8 cellular contexts compared by ENCODE assay signal in the genomic region with DNA sequence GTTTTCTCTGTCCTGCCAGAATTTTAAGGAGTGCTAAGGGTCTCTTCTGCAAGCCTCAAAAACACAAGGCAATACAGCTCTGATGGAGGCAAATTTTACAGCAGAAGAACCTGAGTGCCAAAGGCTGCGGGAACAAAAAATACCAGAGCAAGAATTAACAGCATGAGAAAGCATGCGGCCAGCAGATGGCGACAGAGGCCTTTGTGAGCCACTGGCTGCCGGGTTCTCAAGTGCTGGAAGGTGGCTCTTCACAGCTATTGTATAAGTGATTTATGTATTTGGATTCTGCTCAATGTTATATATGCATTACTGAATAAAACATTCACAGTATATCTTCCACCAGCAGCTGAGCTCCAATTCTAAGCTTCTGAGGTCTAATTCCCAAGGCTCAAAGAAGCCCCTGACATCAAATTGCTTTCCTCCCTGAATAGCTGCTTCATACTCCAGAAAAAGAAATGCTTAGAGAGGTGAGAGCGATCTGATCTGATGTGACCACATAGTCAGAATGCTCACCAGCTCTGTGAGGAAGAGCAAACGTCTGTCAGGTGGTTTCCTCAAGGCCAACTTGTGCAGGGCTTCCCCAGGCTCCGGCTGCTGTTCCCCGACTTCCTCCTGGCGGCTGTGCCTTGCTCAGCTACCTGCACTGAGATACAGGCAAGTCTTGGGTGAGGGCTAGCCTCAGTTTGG. TPM values are rescaled to one million over a fixed set of nuclear protein-coding genes. Genes with fewer than 3 reads are reported as not detected.
DNase-seq lines count a peak whose midpoint lies in the region; TF ChIP-seq lines count a peak whose summit lies in the region.

No MANE protein-coding gene starts in this region.

- no peak overlapping the region for H3K4me3 ChIP-seq in A673 (ENCODE audit: low read depth, low read length, poor library complexity, severe bottlenecking)
- no peak overlapping the region for H3K4me3 ChIP-seq in SJSA1
- no peak overlapping the region for H3K4me3 ChIP-seq in trophoblast cell (ENCODE audit: low read depth, low read length)
- H3K4me3 ChIP-seq in transverse colon, result no peak overlapping the region

- no peak overlapping the region for H3K27ac ChIP-seq in A673 (ENCODE audit: low read depth, low read length, poor library complexity, severe bottlenecking)
- no peak overlapping the region for H3K27ac ChIP-seq in SJSA1
- no peak overlapping the region for H3K27ac ChIP-seq in trophoblast cell (ENCODE audit: low read depth, low read length)
- no peak overlapping the region for H3K27ac ChIP-seq in transverse colon

- no peak overlapping the region for H3K23ac ChIP-seq in trophoblast cell (ENCODE audit: low read length)

- H3K36me3 ChIP-seq in A673 (ENCODE audit: insufficient read depth, low read length, poor library complexity, severe bottlenecking) (no peaks in the 10 kb centered on the region), SJSA1 (no peaks in the 10 kb centered on the region), trophoblast cell (ENCODE audit: control insufficient read depth in 1 of 2, insufficient read depth in 2 of 2, low read length in 2 of 2) (no peaks in the 10 kb centered on the region), transverse colon (no peaks in the 10 kb centered on the region)

- H4K91ac ChIP-seq in trophoblast cell (ENCODE audit: low read depth, low read length), result no peak overlapping the region

- peaks cover 4% of the 10 kb centered on the region for H3K4me1 ChIP-seq in A673 (ENCODE audit: insufficient read depth, low read length, poor library complexity, severe bottlenecking)
- no peaks in the 10 kb centered on the region for H3K4me1 ChIP-seq in SJSA1 (replicated peaks)
- peaks cover 7 to 10% of the 10 kb centered on the region in 2 experiments for H3K4me1 ChIP-seq in trophoblast cell (ENCODE audit: control insufficient read depth in 1 of 2, insufficient read depth in 2 of 2, low read length in 2 of 2)
- H3K4me1 ChIP-seq in transverse colon, result no peaks in the 10 kb centered on the region

- intact Hi-C loops in A673 (cut with micrococcal nuclease; ENCODE audit: unreplicated experiment) (loop anchor here (1.0 to 10.0 kb wide), 4 partner anchors 111 to 1401 kb away; no protein-coding TSS in a partner anchor), transverse colon (cut with DNase I; ENCODE audit: low total_unique reads) (loop anchor here (5.0 to 10.0 kb wide), 2 partner anchors 261 to 1404 kb away; no protein-coding TSS in a partner anchor)

- POLR2A ChIA-PET in A673 (lab: Charles Lee; ENCODE audit: low non-redundant PET), result no interaction called here

- H3K9ac ChIP-seq in trophoblast cell (ENCODE audit: low read length), result no peak overlapping the region

- no peak overlapping the region for H4K12ac ChIP-seq in trophoblast cell (ENCODE audit: low read depth, low read length)

- H4K8ac ChIP-seq in trophoblast cell (ENCODE audit: low read depth, low read length), result no peak overlapping the region

- TF ChIP-seq CTCF in A673 (conservative IDR thresholded peaks at IDR 0.05; ENCODE audit: low read depth, low read length) (peak; percentile 96), transverse colon (IDR thresholded peaks at IDR 0.05) (peak; percentile 83 to 94 (median 86))

- WGBS in trophoblast cell (ENCODE audit: extremely low coverage, insufficient coverage, insufficient read length), result no CpG with 5 or more reads among the region's 9 CpGs
- WGBS in transverse colon (ENCODE audit: low coverage in 1 of 2), 2 donors, result 45 to 62% methylated on average over 5 to 9 of the region's 9 CpGs

- no peaks in the 10 kb centered on the region for H3K79me2 ChIP-seq in trophoblast cell (ENCODE audit: control insufficient read depth, insufficient read depth, low read length, poor library complexity)

- no peak overlapping the region for H2BK120ac ChIP-seq in trophoblast cell (ENCODE audit: insufficient read depth, low read length, poor library complexity)

- no peak for TF ChIP-seq EP300 in transverse colon (IDR thresholded peaks at IDR 0.05; ENCODE audit: low read depth)

- no peaks in the 10 kb centered on the region for H3K9me3 ChIP-seq in A673 (ENCODE audit: low read depth, low read length, poor library complexity, severe bottlenecking)
- no peaks in the 10 kb centered on the region for H3K9me3 ChIP-seq in SJSA1 (replicated peaks)
- peaks cover 2% of the 10 kb centered on the region for H3K9me3 ChIP-seq in trophoblast cell (ENCODE audit: insufficient read depth, low read depth, low read length)
- no peaks in the 10 kb centered on the region for H3K9me3 ChIP-seq in transverse colon

- TF ChIP-seq POLR2A in transverse colon (IDR thresholded peaks at IDR 0.05), result no peak

- no peak overlapping the region for H2AK5ac ChIP-seq in trophoblast cell (ENCODE audit: low read length)

- in situ Hi-C loops in transverse colon (cut with MboI; ENCODE audit: low pct_ligation_motif_present in 1 of 4, low pct_unique_long_range_greater_than_20kb in 1 of 4, low sequenced_read_pairs in 3 of 4), result loop anchor here in 3 of 4 donors (10.0 to 25.0 kb wide), 4 partner anchors 161 to 1419 kb away; no protein-coding TSS in a partner anchor

- no peak overlapping the region for H2BK5ac ChIP-seq in trophoblast cell (ENCODE audit: low read depth, low read length, poor library complexity)

- peak; percentile 88 for DNase-seq in A673 (ENCODE audit: low spot score)
- peak; percentile 41 for DNase-seq in GM19238 (ENCODE audit: insufficient read length, low spot score)
- DNase-seq in NCI-H1092 (lab: John Stamatoyannopoulos, UW), result peak; percentile 30
- DNase-seq in SJSA1 (ENCODE audit: low read depth in 1 of 2, low spot score in 2 of 2), result peak; percentile 67 to 72
- peak; percentile 84 for DNase-seq in activated gamma-delta T cell treated with Interleukin-2 at 50 U/mL for 16 hours
- peak; percentile 79 for DNase-seq in globus pallidus (ENCODE audit: low spot score)
- peak; percentile 86 to 95 for DNase-seq in trophoblast cell
- DNase-seq in transverse colon, result peak; percentile 88

- CTCF ChIA-PET in A673 (lab: Charles Lee), result interaction anchor here (0.6 to 2.0 kb wide), 11 partner anchors 15 to 1351 kb away, joined by 3 to 14 read pairs (median 4); no protein-coding TSS in a partner anchor

- H3K14ac ChIP-seq in trophoblast cell (ENCODE audit: low read length), result no peak overlapping the region

- H3K4me2 ChIP-seq in trophoblast cell (ENCODE audit: low read length), result no peak overlapping the region

- H3K18ac ChIP-seq in trophoblast cell (ENCODE audit: low read length), result no peak overlapping the region

- no peak overlapping the region for H2AFZ ChIP-seq in trophoblast cell (ENCODE audit: insufficient read depth, low read length, poor library complexity)

- no peak overlapping the region for H2BK12ac ChIP-seq in trophoblast cell (ENCODE audit: low read length)

- peaks cover 2% of the 10 kb centered on the region for H3K79me1 ChIP-seq in trophoblast cell (ENCODE audit: low read length)

- no peaks in the 10 kb centered on the region for H3K27me3 ChIP-seq in A673 (replicated peaks; ENCODE audit: insufficient read depth, low read depth, low read length, poor library complexity)
- H3K27me3 ChIP-seq in SJSA1 (replicated peaks), result no peaks in the 10 kb centered on the region
- no peaks in the 10 kb centered on the region for H3K27me3 ChIP-seq in trophoblast cell (ENCODE audit: insufficient read depth, low read length)
- H3K27me3 ChIP-seq in transverse colon, result no peaks in the 10 kb centered on the region

- no TSS peak for BruUV-seq in A673 (replicated peaks; lab: Mats Ljungman, UMichigan)

- no peak overlapping the region for H3K4ac ChIP-seq in trophoblast cell (ENCODE audit: low read depth, low read length)

RNA-seq across cellular contexts. Expression of a gene that starts 58.6 kb away (rescaled TPM):
- total RNA-seq in A673 (2021) (0.24 and 0.81 TPM in 2 replicates), transverse colon (1 to 10 TPM in 1 of 4 donors, under 1 TPM in 2, not detected in 1; 0.40 to 1.2 (median 0.95) TPM)
- 0.19 and 0.32 TPM in 2 replicates for total RNA-seq in SJSA1 (2014; rRNA removed; shearing (Covaris generic))
- 0.40 and 0.41 TPM in 2 replicates for polyA plus RNA-seq in trophoblast cell (2013)

Comparison
In these comparisons a context has a peak if more than half of its experiments do, and no peak if none do; other contexts are left out.
1. DNase-seq: peak in every context shown above with its lines; median percentile 90 in trophoblast cell; 88 in A673; 88 in transverse colon; 84 in activated gamma-delta T cell treated with Interleukin-2 at 50 U/mL for 16 hours; 79 in globus pallidus; 70 in SJSA1; 41 in GM19238; 30 in NCI-H1092.